ENCODE assay signal across 2 cellular contexts in the genomic region with DNA sequence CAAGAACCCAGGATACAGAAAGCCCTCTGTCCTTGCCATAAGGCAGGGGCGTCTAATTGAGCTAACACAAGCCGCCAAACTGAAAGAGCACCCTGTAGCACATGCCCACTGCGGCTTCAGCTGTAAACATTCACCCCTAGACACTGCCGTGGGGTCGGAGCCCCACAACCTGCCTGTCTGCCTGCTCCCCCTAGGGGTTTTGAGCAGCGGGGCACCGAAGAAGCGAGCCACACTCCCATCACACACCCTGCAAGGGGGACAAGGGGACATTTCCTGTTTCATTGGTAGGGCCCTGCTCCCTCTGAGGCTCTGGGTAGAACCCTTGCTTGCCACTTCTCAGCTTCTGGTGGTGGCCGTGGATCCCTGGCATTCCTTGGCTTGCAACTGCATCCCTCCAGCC.
TF ChIP-seq lines count a peak whose summit lies in the region.

No MANE protein-coding gene starts in this region.

TF ChIP-seq in SK-N-SH, 30 proteins besides CTCF, POLR2A, EP300 and RAD21 (continued from another document):
- TF ChIP-seq, protein P1, sequence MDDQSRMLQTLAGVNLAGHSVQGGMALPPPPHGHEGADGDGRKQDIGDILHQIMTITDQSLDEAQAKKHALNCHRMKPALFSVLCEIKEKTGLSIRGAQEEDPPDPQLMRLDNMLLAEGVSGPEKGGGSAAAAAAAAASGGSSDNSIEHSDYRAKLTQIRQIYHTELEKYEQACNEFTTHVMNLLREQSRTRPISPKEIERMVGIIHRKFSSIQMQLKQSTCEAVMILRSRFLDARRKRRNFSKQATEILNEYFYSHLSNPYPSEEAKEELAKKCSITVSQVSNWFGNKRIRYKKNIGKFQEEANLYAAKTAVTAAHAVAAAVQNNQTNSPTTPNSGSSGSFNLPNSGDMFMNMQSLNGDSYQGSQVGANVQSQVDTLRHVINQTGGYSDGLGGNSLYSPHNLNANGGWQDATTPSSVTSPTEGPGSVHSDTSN (IDR thresholded peaks at IDR 0.05), result no peak
- TF ChIP-seq GATA2 (CRISPR knock-in tag; IDR thresholded peaks at IDR 0.05) (no peak), FOXJ3 (CRISPR knock-in tag; IDR thresholded peaks at IDR 0.05) (no peak), ELF1 (IDR thresholded peaks at IDR 0.05) (no peak), FOSL2 (IDR thresholded peaks at IDR 0.05; ENCODE audit: borderline replicate concordance, low read depth) (no peak), YY1 (IDR thresholded peaks at IDR 0.05; ENCODE audit: low read depth) (no peak), EZH2phosphoT487 (IDR thresholded peaks at IDR 0.05; ENCODE audit: borderline replicate concordance, low read depth) (no peak), TCF12 (IDR thresholded peaks at IDR 0.05) (no peak), SIN3A (IDR thresholded peaks at IDR 0.05; ENCODE audit: borderline replicate concordance, low read depth, low read length) (no peak)
- TF ChIP-seq, protein P2, sequence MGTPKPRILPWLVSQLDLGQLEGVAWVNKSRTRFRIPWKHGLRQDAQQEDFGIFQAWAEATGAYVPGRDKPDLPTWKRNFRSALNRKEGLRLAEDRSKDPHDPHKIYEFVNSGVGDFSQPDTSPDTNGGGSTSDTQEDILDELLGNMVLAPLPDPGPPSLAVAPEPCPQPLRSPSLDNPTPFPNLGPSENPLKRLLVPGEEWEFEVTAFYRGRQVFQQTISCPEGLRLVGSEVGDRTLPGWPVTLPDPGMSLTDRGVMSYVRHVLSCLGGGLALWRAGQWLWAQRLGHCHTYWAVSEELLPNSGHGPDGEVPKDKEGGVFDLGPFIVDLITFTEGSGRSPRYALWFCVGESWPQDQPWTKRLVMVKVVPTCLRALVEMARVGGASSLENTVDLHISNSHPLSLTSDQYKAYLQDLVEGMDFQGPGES (IDR thresholded peaks at IDR 0.05; ENCODE audit: low read depth, low read length), result no peak

TF ChIP-seq in SK-N-SH treated with all-trans-retinoic acid at 6 μM for 48 hours, 23 proteins besides CTCF, POLR2A, EP300 and RAD21 (continued from another document):
- no peak for TF ChIP-seq ARNTL (CRISPR knock-in tag; IDR thresholded peaks at IDR 0.05; ENCODE audit: borderline replicate concordance, low read depth)
- TF ChIP-seq OSR1 (CRISPR knock-in tag; IDR thresholded peaks at IDR 0.05), result no peak
